In the genomic region with DNA sequence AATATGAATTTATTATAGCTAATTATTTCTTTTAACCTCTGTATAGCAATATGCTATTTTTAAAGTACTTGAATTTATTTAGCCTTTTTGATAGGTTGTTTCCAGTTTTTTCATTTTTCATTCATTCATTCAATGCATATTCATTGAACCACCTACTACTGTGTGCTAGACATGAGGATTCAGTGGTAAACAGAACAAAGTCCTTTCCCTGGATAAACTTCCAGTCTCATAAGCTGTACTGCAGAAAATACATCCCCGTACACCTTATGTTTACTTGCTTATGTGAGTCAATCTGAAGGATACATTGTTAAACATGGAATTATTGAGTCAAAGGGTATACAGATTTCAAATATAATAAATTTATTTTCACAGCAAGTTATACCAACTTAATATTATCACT, we compare ENCODE assay signal across 30 cellular contexts.
"Had no signal": no experiment of that assay in that cellular context is flagged by ENCODE, and none has a peak within 500 bp of the region (broad histone marks: within the 10 kb centered on the region; RNA-seq: fewer than 3 reads in every experiment).

No MANE protein-coding gene starts in this region.

- H3K9me3 ChIP-seq: adrenal gland, body of pancreas, breast epithelium, gastrocnemius medialis had no signal

- H3K27ac ChIP-seq: adrenal gland, body of pancreas, breast epithelium, cardiac muscle cell, coronary artery, dorsolateral prefrontal cortex, foreskin keratinocyte had no signal

- H3K36me3 ChIP-seq: breast epithelium had no signal

- H3K27me3 ChIP-seq: adrenal gland, body of pancreas, breast epithelium, cardiac muscle cell, dorsolateral prefrontal cortex, foreskin keratinocyte, gastrocnemius medialis had no signal

- H3K4me1 ChIP-seq: adrenal gland, breast epithelium, foreskin keratinocyte, gastrocnemius medialis had no signal

- ATAC-seq: activated CD8-positive, alpha-beta T cell treated with anti-CD3 and anti-CD28 coated beads for 36 hours; activated naive CD8-positive, alpha-beta T cell treated with anti-CD3 and anti-CD28 coated beads, Interleukin-2, amount 50 U/mL, for 24 hours; activated T-cell treated with anti-CD3 and anti-CD28 coated beads, Interleukin-2, amount 50 U/mL, for 4 hours; activated T-helper 17 cell treated with anti-CD3 and anti-CD28 coated beads, Interleukin-2, amount 50 U/mL, for 72 hours; body of pancreas; esophagus mucosa; foreskin keratinocyte; gastrocnemius medialis had no signal

- DNase-seq: activated CD4-positive, alpha-beta T cell treated with anti-CD3 and anti-CD28 coated beads for 4 hours; activated CD4-positive, alpha-beta T cell treated with anti-CD3 and anti-CD28 coated beads, Interleukin-2, amount 10 ng/mL, durations not matched to agents 7 days and 5 days; activated CD4-positive, alpha-beta T cell treated with anti-CD3 and anti-CD28 coated beads, Interleukin-2, amount 50 U/mL, for 48 hours; activated CD4-positive, CD25-positive, alpha-beta regulatory T cell; activated CD4-positive, CD25-positive, alpha-beta regulatory T cell treated with anti-CD3 and anti-CD28 coated beads, Interleukin-2, amount 50 U/mL, for 72 hours; activated CD8-positive, alpha-beta memory T cell treated with anti-CD3 and anti-CD28 coated beads for 24 hours; activated CD8-positive, alpha-beta T cell treated with anti-CD3 and anti-CD28 coated beads for 36 hours; activated effector memory CD4-positive, alpha-beta T cell treated with Interleukin-2 at 50 U/mL for 16 hours; activated naive CD4-positive, alpha-beta T cell treated with anti-CD3 and anti-CD28 coated beads for 36 hours; activated naive CD8-positive, alpha-beta T cell treated with anti-CD3 and anti-CD28 coated beads for 36 hours; activated naive CD8-positive, alpha-beta T cell treated with anti-CD3 and anti-CD28 coated beads, Interleukin-2, amount 50 U/mL, for 24 hours; activated T-cell treated with anti-CD3 and anti-CD28 coated beads, Interleukin-2, amount 50 U/mL, for 4 hours; adrenal gland; amygdala; aorta; body of pancreas; central memory CD4-positive, alpha-beta T cell; cerebellar nuclear complex; dorsolateral prefrontal cortex; effector memory CD4-positive, alpha-beta T cell; endodermal cell; foreskin keratinocyte; gastrocnemius medialis; glutamatergic neuron; T-helper 2 cell had no signal

- H3K4me3 ChIP-seq: adrenal gland, body of pancreas, breast epithelium, cardiac muscle cell, coronary artery, dorsolateral prefrontal cortex, gastrocnemius medialis had no signal
